ENCODE assay signal across 8 cellular contexts in the genomic region with DNA sequence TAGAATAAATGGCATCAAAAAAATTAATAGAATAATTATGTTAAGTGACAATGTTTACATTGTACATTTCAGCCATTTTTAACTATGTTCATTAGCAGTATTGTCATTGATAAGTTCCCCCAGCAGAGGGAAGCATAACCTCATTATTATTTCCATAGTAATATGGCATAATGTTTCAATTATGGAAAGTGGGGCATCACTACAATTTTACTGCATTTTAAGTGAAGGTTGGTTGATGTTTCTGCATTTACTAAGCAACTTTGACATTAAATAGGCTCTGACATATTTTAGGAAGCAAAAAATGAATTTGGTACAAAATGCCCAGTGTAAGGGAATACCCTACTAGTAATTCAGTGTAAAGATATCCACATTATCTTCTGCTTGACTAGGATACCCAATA.
DNase-seq lines count a peak whose midpoint lies in the region; ATAC-seq and TF ChIP-seq lines count a peak whose summit lies in the region.
"Had no signal": no experiment of that assay in that cellular context is flagged by ENCODE, and none has a peak within 500 bp of the region (broad histone marks: within the 10 kb centered on the region; RNA-seq: fewer than 3 reads in every experiment).

No MANE protein-coding gene starts in this region.

- DNase-seq in G401 (ENCODE audit: low spot score), result peak; percentile 26
- DNase-seq in endodermal cell, result no peak
- DNase-seq in neural progenitor cell (ENCODE audit: low spot score), result peak; percentile 34
- DNase-seq in activated CD8-positive, alpha-beta memory T cell treated with anti-CD3 and anti-CD28 coated beads for 24 hours, result no peak

- H3K79me2 ChIP-seq in OCI-LY1 (ENCODE audit: insufficient read depth, low read length) (no peaks in the 10 kb centered on the region), neural progenitor cell (ENCODE audit: low read depth) (no peaks in the 10 kb centered on the region)

- H3F3A ChIP-seq in OCI-LY1 (ENCODE audit: insufficient read depth, low read length) (no peaks in the 10 kb centered on the region), neural progenitor cell (ENCODE audit: low read depth) (peaks cover 10% of the 10 kb centered on the region)

- H3K9me3 ChIP-seq in OCI-LY1 (ENCODE audit: low read length) (no peaks in the 10 kb centered on the region), endodermal cell (ENCODE audit: control insufficient read depth, low read length) (peaks cover 6% of the 10 kb centered on the region), neural progenitor cell (ENCODE audit: low read depth) (peaks cover 4% of the 10 kb centered on the region)

- H3K4me3 ChIP-seq in OCI-LY1 (ENCODE audit: low read depth, low read length, poor library complexity, severe bottlenecking) (no peak overlapping the region), endodermal cell (ENCODE audit: low read length) (no peak overlapping the region), neural progenitor cell (no peak overlapping the region)

- ATAC-seq in GM19467 (IDR thresholded peaks at IDR 0.05; ENCODE audit: unreplicated experiment), result peak; percentile 84
- ATAC-seq in HG03442 (IDR thresholded peaks at IDR 0.05; ENCODE audit: unreplicated experiment), result peak; percentile 89
- ATAC-seq: activated T-cell treated with anti-CD3 and anti-CD28 coated beads, Interleukin-2, amount 50 U/mL, for 72 hours had no signal

- H3K27me3 Mint-ChIP-seq in endodermal cell (ENCODE audit: insufficient read depth) (no peaks in the 10 kb centered on the region), neural progenitor cell (ENCODE audit: insufficient read depth, low read depth) (no peaks in the 10 kb centered on the region)

- no peak overlapping the region for H3K27ac Mint-ChIP-seq in endodermal cell
- no peak overlapping the region for H3K27ac Mint-ChIP-seq in neural progenitor cell
- H3K27ac Mint-ChIP-seq: activated T-cell treated with anti-CD3 and anti-CD28 coated beads, Interleukin-2, amount 50 U/mL, for 72 hours had no signal

- in situ Hi-C loops in G401 (cut with HindIII; ENCODE audit: low sequenced_read_pairs), result no loop called here

- H3K4me1 Mint-ChIP-seq in endodermal cell (no peaks in the 10 kb centered on the region), neural progenitor cell (peaks cover 3% of the 10 kb centered on the region)

- H2AFZ ChIP-seq in OCI-LY1 (ENCODE audit: low read length) (no peak overlapping the region), neural progenitor cell (replicated peaks) (no peak overlapping the region)

- H3K9ac ChIP-seq in OCI-LY1 (ENCODE audit: low read length) (no peak overlapping the region), endodermal cell (ENCODE audit: extremely low read depth, low read length, poor library complexity, severe bottlenecking) (no peak overlapping the region), neural progenitor cell (no peak overlapping the region)

- H3K27ac ChIP-seq in OCI-LY1 (ENCODE audit: low read depth, low read length, poor library complexity, severe bottlenecking) (no peak overlapping the region), endodermal cell (ENCODE audit: low read depth, low read length) (no peak overlapping the region), neural progenitor cell (no peak overlapping the region)

- no peaks in the 10 kb centered on the region for H3K9me3 Mint-ChIP-seq in endodermal cell
- H3K9me3 Mint-ChIP-seq in neural progenitor cell, result no peaks in the 10 kb centered on the region
- H3K9me3 Mint-ChIP-seq: activated T-cell treated with anti-CD3 and anti-CD28 coated beads, Interleukin-2, amount 50 U/mL, for 72 hours had no signal

- H3K27me3 ChIP-seq in OCI-LY1 (ENCODE audit: insufficient read depth, low read length) (no peaks in the 10 kb centered on the region), endodermal cell (ENCODE audit: control insufficient read depth, insufficient read depth, low read length, poor library complexity, severe bottlenecking) (no peaks in the 10 kb centered on the region), neural progenitor cell (no peaks in the 10 kb centered on the region)

- H3K36me3 Mint-ChIP-seq in endodermal cell (ENCODE audit: low read depth), result peaks cover 24% of the 10 kb centered on the region
- H3K36me3 Mint-ChIP-seq in neural progenitor cell, result peaks cover 16% of the 10 kb centered on the region

- no peaks in the 10 kb centered on the region for H4K20me1 ChIP-seq in OCI-LY1 (ENCODE audit: insufficient read depth, low read length)
- no peaks in the 10 kb centered on the region for H4K20me1 ChIP-seq in neural progenitor cell (ENCODE audit: low read depth)

- H3K4me1 ChIP-seq in OCI-LY1 (ENCODE audit: insufficient read depth, low read length, severe bottlenecking) (no peaks in the 10 kb centered on the region), endodermal cell (ENCODE audit: control insufficient read depth, insufficient read depth, low read length) (no peaks in the 10 kb centered on the region), neural progenitor cell (no peaks in the 10 kb centered on the region)

- H3K4me3 Mint-ChIP-seq in endodermal cell (no peak overlapping the region), neural progenitor cell (no peak overlapping the region)
- H3K4me3 Mint-ChIP-seq: activated T-cell treated with anti-CD3 and anti-CD28 coated beads, Interleukin-2, amount 50 U/mL, for 72 hours had no signal

- H3K9me2 ChIP-seq in OCI-LY1 (ENCODE audit: low read depth, low read length), result no peaks in the 10 kb centered on the region

- H3K4me2 ChIP-seq in OCI-LY1 (ENCODE audit: low read length) (no peak overlapping the region), neural progenitor cell (no peak overlapping the region)

- H3K36me3 ChIP-seq in OCI-LY1 (ENCODE audit: insufficient read depth, low read length), result no peaks in the 10 kb centered on the region
- peaks cover 53% of the 10 kb centered on the region for H3K36me3 ChIP-seq in endodermal cell (ENCODE audit: control insufficient read depth, insufficient read depth, low read length)
- H3K36me3 ChIP-seq in neural progenitor cell, result peaks cover 7% of the 10 kb centered on the region

- TF ChIP-seq CTCF in OCI-LY1 (IDR thresholded peaks at IDR 0.05; ENCODE audit: low read length) (peak; percentile 83), endodermal cell (conservative IDR thresholded peaks at IDR 0.05) (peak; percentile 86), neural progenitor cell (IDR thresholded peaks at IDR 0.05) (peak; percentile 78)

Comparison
In these comparisons a context has a peak if more than half of its experiments do, and no peak if none do; other contexts are left out.
1. DNase-seq: peak in G401 (single experiment) and neural progenitor cell (single experiment); none in endodermal cell (single experiment) and activated CD8-positive, alpha-beta memory T cell treated with anti-CD3 and anti-CD28 coated beads for 24 hours (single experiment).
2. Peak in every context shown above with its lines, with median percentiles within 50 percentile points of each other: CTCF ChIP-seq.